ENCODE assay signal across 10 cellular contexts in genomic region chr17:73293480-73293911, GRCh38. TPM values are rescaled to one million over a fixed set of nuclear protein-coding genes. Genes with fewer than 3 reads are reported as not detected.
DNase-seq lines count a peak whose midpoint lies in the region; ATAC-seq and TF ChIP-seq lines count a peak whose summit lies in the region.
"Had no signal": no experiment of that assay in that cellular context is flagged by ENCODE, and none has a peak within 500 bp of the region (broad histone marks: within the 10 kb centered on the region; RNA-seq: fewer than 3 reads in every experiment).

No MANE protein-coding gene starts in this region.

- peak; percentile 75 for DNase-seq in choroid plexus epithelial cell (ENCODE audit: low read depth)
- DNase-seq in left lung: peak in 1 of 2 donors; percentile 81
- peak; percentile 65 for DNase-seq in thoracic aorta (ENCODE audit: low spot score)
- no peak for DNase-seq in stimulated activated CD4-positive, alpha-beta T cell treated with anti-CD3 and anti-CD28 coated beads, Interleukin-1b, Interleukin-23, amount 100 ng/mL, for 48 hours
- DNase-seq: effector memory CD8-positive, alpha-beta T cell; NCI-H2029 had no signal

- TF ChIP-seq EP300 in Ishikawa (IDR thresholded peaks at IDR 0.05; ENCODE audit: borderline replicate concordance): peak; percentile 77

- peak overlapping the region; percentile 53 to 82 for H3K27ac ChIP-seq in left lung
- peak overlapping the region; percentile 90 to 94 for H3K27ac ChIP-seq in thoracic aorta

- no peaks in the 10 kb centered on the region for H3K27me3 ChIP-seq in left lung
- H3K27me3 ChIP-seq in thoracic aorta (replicated peaks; ENCODE audit: insufficient read depth): no peaks in the 10 kb centered on the region

- no peaks in the 10 kb centered on the region for H3K9me3 ChIP-seq in left lung
- no peaks in the 10 kb centered on the region for H3K9me3 ChIP-seq in thoracic aorta

- ATAC-seq in left lung: peak; percentile 59
- peak; percentile 83 for ATAC-seq in thoracic aorta (ENCODE audit: insufficient number of reproducible peaks, low FRiP score, low read depth)
- ATAC-seq in HG02588 (IDR thresholded peaks at IDR 0.05; ENCODE audit: unreplicated experiment): no peak
- no peak for ATAC-seq in GM18868 (IDR thresholded peaks at IDR 0.05; ENCODE audit: unreplicated experiment)
- no peak for ATAC-seq in GM19455 (IDR thresholded peaks at IDR 0.05; ENCODE audit: unreplicated experiment)
- ATAC-seq: effector memory CD8-positive, alpha-beta T cell had no signal

- TF ChIP-seq RAD21 in Ishikawa (IDR thresholded peaks at IDR 0.05; ENCODE audit: low read depth): peak; percentile 20; the same call in 1 of the 2 replicates

- intact Hi-C loops in left lung (cut with DNase I): no loop called here

- H3K36me3 ChIP-seq in left lung: no peaks in the 10 kb centered on the region
- H3K36me3 ChIP-seq in thoracic aorta: no peaks in the 10 kb centered on the region

- H3K4me1 ChIP-seq in left lung: peaks cover 26 to 70% of the 10 kb centered on the region in 2 donors
- H3K4me1 ChIP-seq in thoracic aorta (ENCODE audit: control insufficient read depth in 1 of 2, low read depth in 2 of 2): peaks cover 58 to 80% of the 10 kb centered on the region in 2 donors

- TF ChIP-seq CTCF in choroid plexus epithelial cell (conservative IDR thresholded peaks at IDR 0.05; ENCODE audit: low read depth, low read length): no peak
- no peak for TF ChIP-seq CTCF in left lung (IDR thresholded peaks at IDR 0.05)
- TF ChIP-seq CTCF in thoracic aorta (IDR thresholded peaks at IDR 0.05): no peak

- H3K4me3 ChIP-seq in choroid plexus epithelial cell (ENCODE audit: low read depth, low read length) (no peak overlapping the region), left lung (no peak overlapping the region), thoracic aorta (no peak overlapping the region)

TF ChIP-seq in Ishikawa, 13 proteins besides CTCF, POLR2A, EP300 and RAD21:
- TF ChIP-seq TCF12 (IDR thresholded peaks at IDR 0.05; ENCODE audit: low read depth) (peak; percentile 89), NFIC (IDR thresholded peaks at IDR 0.05) (peak; percentile 65), CEBPB (IDR thresholded peaks at IDR 0.05) (peak; percentile 96), TEAD4 (IDR thresholded peaks at IDR 0.05) (peak; percentile 65), TAF1 (IDR thresholded peaks at IDR 0.05; ENCODE audit: low read depth) (no peak; the same call in 1 of the 2 replicates), FOXM1 (IDR thresholded peaks at IDR 0.05; ENCODE audit: borderline replicate concordance, low read depth) (0 out of 2 replicates have a peak, but pooled peaks have one; percentile 34), MAX (IDR thresholded peaks at IDR 0.05) (peak; percentile 87), CREB1 (IDR thresholded peaks at IDR 0.05; ENCODE audit: low read depth) (no peak), ZBTB7A (IDR thresholded peaks at IDR 0.05; ENCODE audit: low read depth) (no peak), EGR1 (IDR thresholded peaks at IDR 0.05) (no peak), YY1 (IDR thresholded peaks at IDR 0.05; ENCODE audit: low read depth) (no peak)
- TF ChIP-seq, protein P1, sequence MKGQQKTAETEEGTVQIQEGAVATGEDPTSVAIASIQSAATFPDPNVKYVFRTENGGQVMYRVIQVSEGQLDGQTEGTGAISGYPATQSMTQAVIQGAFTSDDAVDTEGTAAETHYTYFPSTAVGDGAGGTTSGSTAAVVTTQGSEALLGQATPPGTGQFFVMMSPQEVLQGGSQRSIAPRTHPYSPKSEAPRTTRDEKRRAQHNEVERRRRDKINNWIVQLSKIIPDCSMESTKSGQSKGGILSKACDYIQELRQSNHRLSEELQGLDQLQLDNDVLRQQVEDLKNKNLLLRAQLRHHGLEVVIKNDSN (IDR thresholded peaks at IDR 0.05): 0 out of 2 replicates have a peak, but pooled peaks have one; percentile 4
- TF ChIP-seq, protein P2, sequence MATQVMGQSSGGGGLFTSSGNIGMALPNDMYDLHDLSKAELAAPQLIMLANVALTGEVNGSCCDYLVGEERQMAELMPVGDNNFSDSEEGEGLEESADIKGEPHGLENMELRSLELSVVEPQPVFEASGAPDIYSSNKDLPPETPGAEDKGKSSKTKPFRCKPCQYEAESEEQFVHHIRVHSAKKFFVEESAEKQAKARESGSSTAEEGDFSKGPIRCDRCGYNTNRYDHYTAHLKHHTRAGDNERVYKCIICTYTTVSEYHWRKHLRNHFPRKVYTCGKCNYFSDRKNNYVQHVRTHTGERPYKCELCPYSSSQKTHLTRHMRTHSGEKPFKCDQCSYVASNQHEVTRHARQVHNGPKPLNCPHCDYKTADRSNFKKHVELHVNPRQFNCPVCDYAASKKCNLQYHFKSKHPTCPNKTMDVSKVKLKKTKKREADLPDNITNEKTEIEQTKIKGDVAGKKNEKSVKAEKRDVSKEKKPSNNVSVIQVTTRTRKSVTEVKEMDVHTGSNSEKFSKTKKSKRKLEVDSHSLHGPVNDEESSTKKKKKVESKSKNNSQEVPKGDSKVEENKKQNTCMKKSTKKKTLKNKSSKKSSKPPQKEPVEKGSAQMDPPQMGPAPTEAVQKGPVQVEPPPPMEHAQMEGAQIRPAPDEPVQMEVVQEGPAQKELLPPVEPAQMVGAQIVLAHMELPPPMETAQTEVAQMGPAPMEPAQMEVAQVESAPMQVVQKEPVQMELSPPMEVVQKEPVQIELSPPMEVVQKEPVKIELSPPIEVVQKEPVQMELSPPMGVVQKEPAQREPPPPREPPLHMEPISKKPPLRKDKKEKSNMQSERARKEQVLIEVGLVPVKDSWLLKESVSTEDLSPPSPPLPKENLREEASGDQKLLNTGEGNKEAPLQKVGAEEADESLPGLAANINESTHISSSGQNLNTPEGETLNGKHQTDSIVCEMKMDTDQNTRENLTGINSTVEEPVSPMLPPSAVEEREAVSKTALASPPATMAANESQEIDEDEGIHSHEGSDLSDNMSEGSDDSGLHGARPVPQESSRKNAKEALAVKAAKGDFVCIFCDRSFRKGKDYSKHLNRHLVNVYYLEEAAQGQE (IDR thresholded peaks at IDR 0.05; ENCODE audit: low read depth): no peak

RNA-seq across cellular contexts. Expression of gene CDC42EP4, which starts 18.3 kb away (rescaled TPM):
- total RNA-seq in left lung: 10 to 100 TPM; 30.2 to 48.6 TPM
- total RNA-seq in thoracic aorta: 100 to 1,000 TPM in 1 of 2 donors, 10 to 100 TPM in 1; 73.8 to 134 TPM

RNA-seq across cellular contexts. Expression of gene CPSF4L, which starts 31.8 kb away (rescaled TPM):
- total RNA-seq in left lung: not detected
- total RNA-seq in thoracic aorta: not detected

Comparison
In these comparisons a context has a peak if more than half of its experiments do, and no peak if none do; other contexts are left out.
1. ATAC-seq: peak in left lung (single experiment) and thoracic aorta (single experiment); none in HG02588 (single experiment), GM18868 (single experiment) and GM19455 (single experiment).